In the genomic region with DNA sequence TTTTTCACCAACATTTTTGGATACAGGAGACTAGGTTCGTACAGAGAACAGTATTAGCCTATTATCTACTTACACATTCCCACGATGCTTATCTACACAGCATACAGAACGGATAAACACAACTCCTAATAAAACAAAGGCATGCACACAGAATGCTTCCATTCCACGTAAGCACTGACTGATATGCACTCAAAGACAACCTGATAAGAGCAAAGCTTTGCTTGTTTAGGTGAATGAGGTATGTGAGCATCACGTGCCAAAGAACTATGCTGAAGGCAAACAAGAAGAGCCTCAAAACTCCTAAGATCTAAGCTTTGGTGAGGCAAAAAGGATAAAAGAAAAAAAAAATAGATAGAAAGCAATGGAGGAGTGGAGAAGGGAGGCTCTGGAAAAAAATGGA, we compare ENCODE assay signal across 23 cellular contexts.
A peak's percentile ranks its signal among the peaks of the same experiment; 100 is the strongest.
DNase-seq lines count a peak whose midpoint lies in the region; ATAC-seq, FAIRE-seq and TF ChIP-seq lines count a peak whose summit lies in the region.
"Had no signal": no experiment of that assay in that cellular context is flagged by ENCODE, and none has a peak within 500 bp of the region (broad histone marks: within the 10 kb centered on the region; RNA-seq: fewer than 3 reads in every experiment).

No MANE protein-coding gene starts in this region.

- TF ChIP-seq POLR2A in HepG2 (IDR thresholded peaks at IDR 0.05; ENCODE audit: insufficient read depth in 1 of 2, low read depth in 2 of 2, low read length in 2 of 2) (no peak), right lobe of liver (IDR thresholded peaks at IDR 0.05) (no peak)

- in situ Hi-C loops in HepG2 (cut with HindIII; ENCODE audit: extremely low pct_ligation_motif_present, low pct_unique_long_range_greater_than_20kb), result no loop called here

- no peak overlapping the region for H2AK5ac ChIP-seq in mesendoderm (ENCODE audit: low read length)

- no peaks in the 10 kb centered on the region for H3K79me1 ChIP-seq in mesendoderm (ENCODE audit: low read length)

- H3K4me2 ChIP-seq in HepG2 (ENCODE audit: low read depth, low read length) (no peak overlapping the region), mesendoderm (ENCODE audit: low read length) (no peak overlapping the region)
- H3K4me2 ChIP-seq: BLaER1, KMS-11, SK-N-SH had no signal

- H2BK120ac ChIP-seq in mesendoderm (ENCODE audit: low read depth, low read length), result no peak overlapping the region

- H3K27me3 Mint-ChIP-seq in type B pancreatic cell (no peaks in the 10 kb centered on the region), endothelial cell (ENCODE audit: unreplicated experiment) (no peaks in the 10 kb centered on the region)

- no peak overlapping the region for H2BK5ac ChIP-seq in mesendoderm (ENCODE audit: low read length)

- DNase-seq in HepG2 (ENCODE audit: low spot score), result peak; percentile 93
- DNase-seq in right lobe of liver, result no peak
- peak; percentile 45 for DNase-seq in mesendoderm
- DNase-seq in type B pancreatic cell (ENCODE audit: extremely low spot score, unreplicated experiment), result no peak
- DNase-seq in endothelial cell (ENCODE audit: low spot score), result no peak
- DNase-seq: CD8-positive, alpha-beta T cell; NCI-H1048; NCI-H1436; NCI-H1930; NCI-H345; NCI-H526 treated with DMSO at 0.1 percent for 48 hours; NK-92 treated with Interleukin-12 subunit alpha and Interleukin-12 subunit beta, amount 100 ng/mL, for 24 hours; Right ventricle myocardium superior; SK-N-SH had no signal

- no peak overlapping the region for H4K5ac ChIP-seq in mesendoderm (ENCODE audit: low read length)

- H3K27ac ChIP-seq in HepG2 (ENCODE audit: extremely low read length, insufficient read depth, low read length) (peak overlapping the region; percentile 15), right lobe of liver (no peak overlapping the region), VCaP (peak overlapping the region; percentile 46), mesendoderm (ENCODE audit: low read depth, low read length) (no peak overlapping the region)
- H3K27ac ChIP-seq: BLaER1, KMS-11 had no signal

- POLR2A ChIA-PET in HepG2 (lab: Yijun Ruan, JAX), result no interaction called here

- no TSS peak for BruUV-seq in HepG2 (replicated peaks; lab: Mats Ljungman, UMichigan)

- H3K4me3 Mint-ChIP-seq in type B pancreatic cell (no peak overlapping the region), endothelial cell (ENCODE audit: unreplicated experiment) (no peak overlapping the region)
- H3K4me3 Mint-ChIP-seq: CD8-positive, alpha-beta T cell had no signal

- CTCF ChIA-PET in HepG2 (lab: Yijun Ruan, JAX; ENCODE audit: low intra/inter-chr PET ratio, low total read pairs), result no interaction called here

- no peak overlapping the region for H3K4ac ChIP-seq in mesendoderm (ENCODE audit: low read depth, low read length)

- H4K8ac ChIP-seq in mesendoderm (ENCODE audit: low read depth, low read length), result no peak overlapping the region

- H3K4me1 Mint-ChIP-seq in type B pancreatic cell (ENCODE audit: unreplicated experiment), result peaks cover 4% of the 10 kb centered on the region
- H3K4me1 Mint-ChIP-seq in endothelial cell (ENCODE audit: unreplicated experiment), result peaks cover 12% of the 10 kb centered on the region

- no peaks in the 10 kb centered on the region for H3K27me3 ChIP-seq in HepG2 (ENCODE audit: control insufficient read depth in 1 of 2, insufficient read depth in 2 of 2, low read length in 2 of 2)
- no peaks in the 10 kb centered on the region for H3K27me3 ChIP-seq in right lobe of liver
- H3K27me3 ChIP-seq in mesendoderm (ENCODE audit: insufficient read depth, low read length, poor library complexity), result no peaks in the 10 kb centered on the region
- H3K27me3 ChIP-seq: BLaER1 had no signal

- H3K23ac ChIP-seq in mesendoderm (ENCODE audit: low read length), result no peak overlapping the region

- H3K36me3 ChIP-seq in HepG2 (replicated peaks in 1 of 2; ENCODE audit: control insufficient read depth in 1 of 2, insufficient read depth in 2 of 2, low read length in 2 of 2), result no peaks in the 10 kb centered on the region
- H3K36me3 ChIP-seq in right lobe of liver, result no peaks in the 10 kb centered on the region
- no peaks in the 10 kb centered on the region for H3K36me3 ChIP-seq in mesendoderm (ENCODE audit: control insufficient read depth, insufficient read depth, low read length)

- FAIRE-seq in HepG2 (lab: Jason Lieb, UNC), result peak; percentile 65
- FAIRE-seq: A204.1, GM12892, GM18507, RCC 7860 had no signal

- no peak for TF ChIP-seq RAD21 in HepG2 (CRISPR knock-in tag; IDR thresholded peaks at IDR 0.05)

- ATAC-seq in HepG2 (peak; percentile 95), right lobe of liver (no peak), GM21528 (IDR thresholded peaks at IDR 0.05; ENCODE audit: low FRiP score, unreplicated experiment) (no peak), GM18858 (IDR thresholded peaks at IDR 0.05; ENCODE audit: unreplicated experiment) (no peak)
- ATAC-seq: CD8-positive, alpha-beta T cell had no signal

- WGBS in HepG2 (ENCODE audit: low lambda C conversion rate), result 0% methylated on average over 5 of the region's 5 CpGs
- WGBS in right lobe of liver (ENCODE audit: insufficient coverage, low coverage, low lambda C conversion rate, missing lambda C conversion rate), result 51% methylated on average over 5 of the region's 5 CpGs
- WGBS in mesendoderm (ENCODE audit: extremely low coverage, insufficient coverage, low lambda C conversion rate), result no CpG with 5 or more reads among the region's 5 CpGs

- peak overlapping the region; percentile 54 for H3K27ac Mint-ChIP-seq in type B pancreatic cell
- no peak overlapping the region for H3K27ac Mint-ChIP-seq in endothelial cell (ENCODE audit: unreplicated experiment)
- H3K27ac Mint-ChIP-seq: CD8-positive, alpha-beta T cell had no signal

- TF ChIP-seq CTCF in HepG2 (CRISPR knock-in tag; IDR thresholded peaks at IDR 0.05), result no peak
- no peak for TF ChIP-seq CTCF in right lobe of liver (IDR thresholded peaks at IDR 0.05)
- TF ChIP-seq CTCF in VCaP (conservative IDR thresholded peaks at IDR 0.05), result no peak
- TF ChIP-seq CTCF in type B pancreatic cell (conservative IDR thresholded peaks at IDR 0.05), result no peak
- TF ChIP-seq CTCF in endothelial cell (IDR thresholded peaks at IDR 0.05; ENCODE audit: unreplicated experiment), result no peak

- peaks cover 28% of the 10 kb centered on the region for H3K4me1 ChIP-seq in HepG2 (ENCODE audit: insufficient read depth, low read length)
- no peaks in the 10 kb centered on the region for H3K4me1 ChIP-seq in right lobe of liver
- H3K4me1 ChIP-seq in mesendoderm (ENCODE audit: control insufficient read depth, low read depth, low read length), result no peaks in the 10 kb centered on the region
- H3K4me1 ChIP-seq: BLaER1 had no signal

- no peaks in the 10 kb centered on the region for H4K20me1 ChIP-seq in HepG2 (ENCODE audit: insufficient read depth, low read length)
- H4K20me1 ChIP-seq: BLaER1 had no signal

- no peaks in the 10 kb centered on the region for H3K36me3 Mint-ChIP-seq in type B pancreatic cell
- H3K36me3 Mint-ChIP-seq in endothelial cell (ENCODE audit: low read depth, unreplicated experiment), result peaks cover 9% of the 10 kb centered on the region

- H3K9ac ChIP-seq in HepG2 (ENCODE audit: insufficient read depth, low read depth, low read length), result no peak overlapping the region
- no peak overlapping the region for H3K9ac ChIP-seq in mesendoderm (ENCODE audit: low read length)
- H3K9ac ChIP-seq: BLaER1, KMS-11, SK-N-SH had no signal

- no peak overlapping the region for H2AFZ ChIP-seq in HepG2 (ENCODE audit: low read length)

- H3K9me3 ChIP-seq in HepG2 (ENCODE audit: low read length), result peaks cover 18% of the 10 kb centered on the region
- peaks cover 0 to 4% (median 0%) of the 10 kb centered on the region in 4 donors for H3K9me3 ChIP-seq in right lobe of liver
- H3K9me3 ChIP-seq: SK-N-SH had no signal

- H2BK15ac ChIP-seq in mesendoderm (replicated peaks; ENCODE audit: low read depth), result no peak overlapping the region

- H3K4me3 ChIP-seq in HepG2 (replicated peaks in 1 of 3; ENCODE audit: insufficient read depth in 1 of 3, low read depth in 2 of 3, low read length in 3 of 3) (no peak overlapping the region), right lobe of liver (no peak overlapping the region), mesendoderm (ENCODE audit: low read length) (no peak overlapping the region)
- H3K4me3 ChIP-seq: BLaER1 had no signal

- H3K9me3 Mint-ChIP-seq in type B pancreatic cell (peaks cover 10% of the 10 kb centered on the region), endothelial cell (ENCODE audit: unreplicated experiment) (peaks cover 9% of the 10 kb centered on the region)

- H3K79me2 ChIP-seq in HepG2 (ENCODE audit: insufficient read depth, low read length) (no peaks in the 10 kb centered on the region), mesendoderm (ENCODE audit: control insufficient read depth, insufficient read depth, low read length) (no peaks in the 10 kb centered on the region)

- no peak overlapping the region for H3K56ac ChIP-seq in mesendoderm (ENCODE audit: low read length)

- TF ChIP-seq EP300 in HepG2 (IDR thresholded peaks at IDR 0.05; ENCODE audit: low read depth in 2 of 2, low read length in 2 of 2), result peak in 1 of 2 experiments; percentile 74; a peak in 2 of 4 replicates
- peak; percentile 67; the same call in 1 of the 2 replicates for TF ChIP-seq EP300 in HepG2 (CRISPR knock-in tag; IDR thresholded peaks at IDR 0.05; ENCODE audit: borderline replicate concordance)

- intact Hi-C loops in HepG2 (cut with micrococcal nuclease; ENCODE audit: unreplicated experiment) (loop anchor here (1.0 kb wide), 1 partner anchor 155 kb away; no protein-coding TSS in a partner anchor), right lobe of liver (cut with DNase I) (no loop called here)

- no peak overlapping the region for H3K18ac ChIP-seq in mesendoderm (ENCODE audit: low read length)

TF ChIP-seq in HepG2, 621 proteins besides CTCF, POLR2A, EP300 and RAD21 (continues in another document):
- TF ChIP-seq BRCA1 (CRISPR knock-in tag; IDR thresholded peaks at IDR 0.05) (no peak), THRA (CRISPR knock-in tag; IDR thresholded peaks at IDR 0.05; ENCODE audit: borderline replicate concordance) (0 out of 2 replicates have a peak, but pooled peaks have one; percentile 22), HNRNPLL (IDR thresholded peaks at IDR 0.05; ENCODE audit: low read depth, low read length, poor library complexity, severe bottlenecking) (no peak)

Comparison
In these comparisons a context has a peak if more than half of its experiments do, and no peak if none do; other contexts are left out.
1. DNase-seq: peak in HepG2 (single experiment) and mesendoderm (single experiment); none in right lobe of liver (0 of 3), type B pancreatic cell (single experiment) and endothelial cell (single experiment).
2. H3K27ac ChIP-seq: peak in HepG2 (single experiment) and VCaP (single experiment); none in right lobe of liver (0 of 3) and mesendoderm (single experiment).